1 cellular context compared by ENCODE assay signal in the genomic region with DNA sequence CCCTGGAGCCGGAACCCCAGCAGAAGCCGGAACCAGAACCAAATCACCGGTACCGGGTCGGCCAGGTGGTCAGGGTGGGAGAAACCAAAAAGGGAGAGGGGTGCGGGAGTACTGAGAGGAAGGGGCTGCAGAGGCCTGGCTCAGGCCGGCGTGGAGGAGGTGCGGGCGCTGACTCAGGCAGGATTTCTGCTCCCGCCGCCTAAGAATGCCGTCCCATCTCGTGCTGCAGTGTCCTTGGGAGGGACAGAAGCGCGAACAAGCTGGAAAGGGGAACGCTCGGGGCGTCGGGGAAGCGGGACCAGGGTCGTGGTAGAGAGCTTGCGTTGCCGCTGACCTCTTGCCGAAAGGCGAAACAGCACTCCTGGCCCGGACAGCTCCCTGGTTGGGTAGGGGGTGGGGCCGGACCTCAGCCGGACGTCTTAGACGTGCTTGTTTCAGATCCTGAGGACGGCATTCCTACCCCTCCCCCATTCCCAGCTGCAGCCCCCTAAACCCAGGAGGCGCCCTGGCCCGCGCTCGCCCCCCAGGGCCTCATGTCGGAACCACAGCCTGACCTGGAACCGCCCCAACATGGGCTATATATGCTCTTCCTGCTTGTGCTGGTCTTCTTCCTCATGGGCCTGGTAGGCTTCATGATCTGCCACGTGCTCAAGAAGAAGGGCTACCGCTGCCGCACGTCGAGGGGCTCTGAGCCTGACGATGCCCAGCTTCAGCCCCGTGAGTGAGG.
TF ChIP-seq lines count a peak whose summit lies in the region.

No MANE protein-coding gene starts in this region.

TF ChIP-seq in GM12878, 131 proteins besides CTCF, POLR2A, EP300 and RAD21:
- no peak for TF ChIP-seq IRF4 (IDR thresholded peaks at IDR 0.05; ENCODE audit: low read depth, low read length)
- TF ChIP-seq LARP7 (IDR thresholded peaks at IDR 0.05), result peak; percentile 31; the same call in 1 of the 2 replicates
- TF ChIP-seq, protein P1, sequence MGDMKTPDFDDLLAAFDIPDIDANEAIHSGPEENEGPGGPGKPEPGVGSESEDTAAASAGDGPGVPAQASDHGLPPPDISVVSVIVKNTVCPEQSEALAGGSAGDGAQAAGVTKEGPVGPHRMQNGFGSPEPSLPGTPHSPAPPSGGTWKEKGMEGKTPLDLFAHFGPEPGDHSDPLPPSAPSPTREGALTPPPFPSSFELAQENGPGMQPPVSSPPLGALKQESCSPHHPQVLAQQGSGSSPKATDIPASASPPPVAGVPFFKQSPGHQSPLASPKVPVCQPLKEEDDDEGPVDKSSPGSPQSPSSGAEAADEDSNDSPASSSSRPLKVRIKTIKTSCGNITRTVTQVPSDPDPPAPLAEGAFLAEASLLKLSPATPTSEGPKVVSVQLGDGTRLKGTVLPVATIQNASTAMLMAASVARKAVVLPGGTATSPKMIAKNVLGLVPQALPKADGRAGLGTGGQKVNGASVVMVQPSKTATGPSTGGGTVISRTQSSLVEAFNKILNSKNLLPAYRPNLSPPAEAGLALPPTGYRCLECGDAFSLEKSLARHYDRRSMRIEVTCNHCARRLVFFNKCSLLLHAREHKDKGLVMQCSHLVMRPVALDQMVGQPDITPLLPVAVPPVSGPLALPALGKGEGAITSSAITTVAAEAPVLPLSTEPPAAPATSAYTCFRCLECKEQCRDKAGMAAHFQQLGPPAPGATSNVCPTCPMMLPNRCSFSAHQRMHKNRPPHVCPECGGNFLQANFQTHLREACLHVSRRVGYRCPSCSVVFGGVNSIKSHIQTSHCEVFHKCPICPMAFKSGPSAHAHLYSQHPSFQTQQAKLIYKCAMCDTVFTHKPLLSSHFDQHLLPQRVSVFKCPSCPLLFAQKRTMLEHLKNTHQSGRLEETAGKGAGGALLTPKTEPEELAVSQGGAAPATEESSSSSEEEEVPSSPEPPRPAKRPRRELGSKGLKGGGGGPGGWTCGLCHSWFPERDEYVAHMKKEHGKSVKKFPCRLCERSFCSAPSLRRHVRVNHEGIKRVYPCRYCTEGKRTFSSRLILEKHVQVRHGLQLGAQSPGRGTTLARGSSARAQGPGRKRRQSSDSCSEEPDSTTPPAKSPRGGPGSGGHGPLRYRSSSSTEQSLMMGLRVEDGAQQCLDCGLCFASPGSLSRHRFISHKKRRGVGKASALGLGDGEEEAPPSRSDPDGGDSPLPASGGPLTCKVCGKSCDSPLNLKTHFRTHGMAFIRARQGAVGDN (IDR thresholded peaks at IDR 0.05), result peak; percentile 76; the same call in 1 of the 2 replicates
- TF ChIP-seq, protein P2, sequence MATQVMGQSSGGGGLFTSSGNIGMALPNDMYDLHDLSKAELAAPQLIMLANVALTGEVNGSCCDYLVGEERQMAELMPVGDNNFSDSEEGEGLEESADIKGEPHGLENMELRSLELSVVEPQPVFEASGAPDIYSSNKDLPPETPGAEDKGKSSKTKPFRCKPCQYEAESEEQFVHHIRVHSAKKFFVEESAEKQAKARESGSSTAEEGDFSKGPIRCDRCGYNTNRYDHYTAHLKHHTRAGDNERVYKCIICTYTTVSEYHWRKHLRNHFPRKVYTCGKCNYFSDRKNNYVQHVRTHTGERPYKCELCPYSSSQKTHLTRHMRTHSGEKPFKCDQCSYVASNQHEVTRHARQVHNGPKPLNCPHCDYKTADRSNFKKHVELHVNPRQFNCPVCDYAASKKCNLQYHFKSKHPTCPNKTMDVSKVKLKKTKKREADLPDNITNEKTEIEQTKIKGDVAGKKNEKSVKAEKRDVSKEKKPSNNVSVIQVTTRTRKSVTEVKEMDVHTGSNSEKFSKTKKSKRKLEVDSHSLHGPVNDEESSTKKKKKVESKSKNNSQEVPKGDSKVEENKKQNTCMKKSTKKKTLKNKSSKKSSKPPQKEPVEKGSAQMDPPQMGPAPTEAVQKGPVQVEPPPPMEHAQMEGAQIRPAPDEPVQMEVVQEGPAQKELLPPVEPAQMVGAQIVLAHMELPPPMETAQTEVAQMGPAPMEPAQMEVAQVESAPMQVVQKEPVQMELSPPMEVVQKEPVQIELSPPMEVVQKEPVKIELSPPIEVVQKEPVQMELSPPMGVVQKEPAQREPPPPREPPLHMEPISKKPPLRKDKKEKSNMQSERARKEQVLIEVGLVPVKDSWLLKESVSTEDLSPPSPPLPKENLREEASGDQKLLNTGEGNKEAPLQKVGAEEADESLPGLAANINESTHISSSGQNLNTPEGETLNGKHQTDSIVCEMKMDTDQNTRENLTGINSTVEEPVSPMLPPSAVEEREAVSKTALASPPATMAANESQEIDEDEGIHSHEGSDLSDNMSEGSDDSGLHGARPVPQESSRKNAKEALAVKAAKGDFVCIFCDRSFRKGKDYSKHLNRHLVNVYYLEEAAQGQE (IDR thresholded peaks at IDR 0.05; ENCODE audit: low read depth, low read length), result peak; percentile 89
- TF ChIP-seq IKZF1 (conservative IDR thresholded peaks at IDR 0.05), result peak; percentile 67
- peak; percentile 38; the same call in 1 of the 2 replicates for TF ChIP-seq NR2F1 (conservative IDR thresholded peaks at IDR 0.05)
- TF ChIP-seq RUNX3 (IDR thresholded peaks at IDR 0.05; ENCODE audit: low read length), result peak; percentile 55
- peak; percentile 46; the same call in 1 of the 2 replicates for TF ChIP-seq CHD2 (IDR thresholded peaks at IDR 0.05; ENCODE audit: borderline replicate concordance, low read depth, low read length)
- no peak for TF ChIP-seq RCOR1 (conservative IDR thresholded peaks at IDR 0.05; ENCODE audit: low read depth, low read length)
- TF ChIP-seq RB1 (IDR thresholded peaks at IDR 0.05; ENCODE audit: borderline replicate concordance), result 0 out of 2 replicates have a peak, but pooled peaks have one; percentile 53
- 0 out of 2 replicates have a peak, but pooled peaks have one; percentile 16 for TF ChIP-seq CREM (IDR thresholded peaks at IDR 0.05; ENCODE audit: low read depth)
- 0 out of 2 replicates have a peak, but pooled peaks have one; percentile 42 for TF ChIP-seq TCF3 (IDR thresholded peaks at IDR 0.05; ENCODE audit: borderline replicate concordance, insufficient read depth, low read depth, low read length)
- TF ChIP-seq NBN (IDR thresholded peaks at IDR 0.05), result 0 out of 2 replicates have a peak, but pooled peaks have one; percentile 45
- peak; percentile 8 for TF ChIP-seq MEF2B (IDR thresholded peaks at IDR 0.05; ENCODE audit: partially characterized antibody, poor library complexity, severe bottlenecking)
- TF ChIP-seq, protein P3, sequence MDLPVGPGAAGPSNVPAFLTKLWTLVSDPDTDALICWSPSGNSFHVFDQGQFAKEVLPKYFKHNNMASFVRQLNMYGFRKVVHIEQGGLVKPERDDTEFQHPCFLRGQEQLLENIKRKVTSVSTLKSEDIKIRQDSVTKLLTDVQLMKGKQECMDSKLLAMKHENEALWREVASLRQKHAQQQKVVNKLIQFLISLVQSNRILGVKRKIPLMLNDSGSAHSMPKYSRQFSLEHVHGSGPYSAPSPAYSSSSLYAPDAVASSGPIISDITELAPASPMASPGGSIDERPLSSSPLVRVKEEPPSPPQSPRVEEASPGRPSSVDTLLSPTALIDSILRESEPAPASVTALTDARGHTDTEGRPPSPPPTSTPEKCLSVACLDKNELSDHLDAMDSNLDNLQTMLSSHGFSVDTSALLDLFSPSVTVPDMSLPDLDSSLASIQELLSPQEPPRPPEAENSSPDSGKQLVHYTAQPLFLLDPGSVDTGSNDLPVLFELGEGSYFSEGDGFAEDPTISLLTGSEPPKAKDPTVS (IDR thresholded peaks at IDR 0.05; ENCODE audit: low read depth, low read length), result no peak
- no peak for TF ChIP-seq SMC3 (IDR thresholded peaks at IDR 0.05; ENCODE audit: borderline replicate concordance, low read length)
- peak; percentile 81 to 86 for TF ChIP-seq SRF (IDR thresholded peaks at IDR 0.05; ENCODE audit: low read depth in 2 of 2, low read length in 2 of 2)
